In the genomic region with DNA sequence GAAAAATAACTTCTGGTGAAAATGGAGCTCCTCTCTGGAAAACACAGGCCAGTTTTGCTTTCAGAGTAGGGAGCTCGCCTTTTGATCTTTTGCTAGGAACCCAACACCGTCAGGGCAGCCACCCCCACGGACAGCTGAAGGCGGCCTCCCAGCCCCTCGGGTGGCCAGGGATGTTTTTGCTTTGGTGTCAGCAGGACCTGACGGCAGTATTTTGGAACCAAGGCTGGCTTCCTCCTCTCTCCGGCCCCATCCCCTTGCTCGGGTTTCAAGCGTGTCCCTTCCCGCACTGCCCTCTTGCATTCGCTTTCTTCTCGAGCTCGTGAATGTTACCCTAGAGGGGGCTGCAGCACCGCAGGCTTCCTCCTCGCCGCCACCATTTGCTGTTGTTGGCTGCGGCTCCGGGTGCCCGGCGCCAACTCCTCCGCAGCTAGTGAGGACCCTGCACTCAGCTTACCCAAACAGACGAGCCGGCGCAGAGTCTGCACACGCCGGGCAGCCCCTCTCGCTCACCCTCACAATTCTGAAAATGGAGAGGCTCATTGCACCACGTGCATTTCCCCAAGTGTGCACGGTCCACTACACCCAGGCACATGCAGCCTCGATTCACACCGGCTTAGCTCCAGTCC, we compare ENCODE assay signal across 10 cellular contexts. TPM values are rescaled to one million over a fixed set of nuclear protein-coding genes. Genes with fewer than 3 reads are reported as not detected.
DNase-seq lines count a peak whose midpoint lies in the region; ATAC-seq and TF ChIP-seq lines count a peak whose summit lies in the region.
"Had no signal": no experiment of that assay in that cellular context is flagged by ENCODE, and none has a peak within 500 bp of the region (broad histone marks: within the 10 kb centered on the region; RNA-seq: fewer than 3 reads in every experiment).

No MANE protein-coding gene starts in this region.

- H3K9me3 Mint-ChIP-seq in activated CD8-positive, alpha-beta T cell treated with anti-CD3 and anti-CD28 coated beads, Interleukin-2, amount 10 ng/mL, durations not matched to agents 7 days and 5 days (ENCODE audit: insufficient read depth): no peaks in the 10 kb centered on the region
- H3K9me3 Mint-ChIP-seq: activated B cell treated with CpG ODN at 0.5 μM for 24 hours had no signal

- TF ChIP-seq EP300 in esophagus muscularis mucosa (IDR thresholded peaks at IDR 0.05): no peak

- no peaks in the 10 kb centered on the region for H3K36me3 ChIP-seq in esophagus muscularis mucosa
- no peaks in the 10 kb centered on the region for H3K36me3 ChIP-seq in mesodermal cell (ENCODE audit: control insufficient read depth, insufficient read depth, low read length)
- no peaks in the 10 kb centered on the region for H3K36me3 ChIP-seq in upper lobe of right lung

- H3K27ac ChIP-seq in esophagus muscularis mucosa (replicated peaks in 1 of 4) (peak overlapping the region; percentile 79 to 85 (median 81)), mesodermal cell (ENCODE audit: low read depth, low read length, severe bottlenecking) (peak overlapping the region; percentile 84), upper lobe of right lung (peak overlapping the region; percentile 45)

- H3K9me3 ChIP-seq in esophagus muscularis mucosa (no peaks in the 10 kb centered on the region), mesodermal cell (ENCODE audit: control insufficient read depth, low read length) (no peaks in the 10 kb centered on the region), upper lobe of right lung (no peaks in the 10 kb centered on the region)

- H3K4me3 ChIP-seq in esophagus muscularis mucosa (peak overlapping the region; percentile 53 to 59 (median 58)), mesodermal cell (ENCODE audit: extremely low read depth, insufficient read depth, low read length, poor library complexity, severe bottlenecking) (no peak overlapping the region), upper lobe of right lung (peak overlapping the region; percentile 43)

- H3K4me1 Mint-ChIP-seq in activated CD8-positive, alpha-beta T cell treated with anti-CD3 and anti-CD28 coated beads, Interleukin-2, amount 10 ng/mL, durations not matched to agents 7 days and 5 days (ENCODE audit: low read depth): no peaks in the 10 kb centered on the region
- H3K4me1 Mint-ChIP-seq: activated B cell treated with CpG ODN at 0.5 μM for 24 hours had no signal

- H3K4me1 ChIP-seq in esophagus muscularis mucosa (peaks cover 15 to 55% (median 48%) of the 10 kb centered on the region in 4 donors), mesodermal cell (ENCODE audit: control insufficient read depth, insufficient read depth, low read length, poor library complexity, severe bottlenecking) (peaks cover 28% of the 10 kb centered on the region), upper lobe of right lung (peaks cover 7% of the 10 kb centered on the region)

- WGBS in esophagus muscularis mucosa: 6% methylated on average over 31 of the region's 31 CpGs
- WGBS in mesodermal cell (ENCODE audit: insufficient coverage in 2 of 2), 2 experiments: 54% methylated on average over 20 to 30 of the region's 31 CpGs

- CTCF ChIA-PET in HEK293T (lab: Yijun Ruan, JAX): interaction anchor here (0.6 to 1.2 kb wide), 3 partner anchors 174 to 281 kb away, joined by 4 to 9 read pairs (median 5); no protein-coding TSS in a partner anchor
- CTCF ChIA-PET in activated CD8-positive, alpha-beta T cell treated with anti-CD3 and anti-CD28 coated beads, Interleukin-2, amount 10 ng/mL, durations not matched to agents 7 days and 5 days (lab: Charles Lee): no interaction called here

- no peak overlapping the region for H3K27ac Mint-ChIP-seq in activated CD8-positive, alpha-beta T cell treated with anti-CD3 and anti-CD28 coated beads, Interleukin-2, amount 10 ng/mL, durations not matched to agents 7 days and 5 days
- H3K27ac Mint-ChIP-seq: activated B cell treated with CpG ODN at 0.5 μM for 24 hours had no signal

- peaks cover 20% of the 10 kb centered on the region for H3K27me3 Mint-ChIP-seq in activated CD8-positive, alpha-beta T cell treated with anti-CD3 and anti-CD28 coated beads, Interleukin-2, amount 10 ng/mL, durations not matched to agents 7 days and 5 days (ENCODE audit: low read depth)

- TF ChIP-seq CTCF in esophagus muscularis mucosa (IDR thresholded peaks at IDR 0.05): peak; percentile 34 to 51 (median 50)
- TF ChIP-seq CTCF in upper lobe of right lung (IDR thresholded peaks at IDR 0.05): no peak

- intact Hi-C loops in esophagus muscularis mucosa (cut with DNase I): loop anchor here (10.0 kb wide), 1 partner anchor 426 kb away; no protein-coding TSS in a partner anchor
- intact Hi-C loops in upper lobe of right lung (cut with DNase I): no loop called here

- H3K4me3 Mint-ChIP-seq in activated CD8-positive, alpha-beta T cell treated with anti-CD3 and anti-CD28 coated beads, Interleukin-2, amount 10 ng/mL, durations not matched to agents 7 days and 5 days: no peak overlapping the region
- H3K4me3 Mint-ChIP-seq: activated B cell treated with CpG ODN at 0.5 μM for 24 hours had no signal

- H3K27me3 ChIP-seq in esophagus muscularis mucosa: no peaks in the 10 kb centered on the region
- H3K27me3 ChIP-seq in upper lobe of right lung: no peaks in the 10 kb centered on the region

- no peaks in the 10 kb centered on the region for H3K36me3 Mint-ChIP-seq in activated CD8-positive, alpha-beta T cell treated with anti-CD3 and anti-CD28 coated beads, Interleukin-2, amount 10 ng/mL, durations not matched to agents 7 days and 5 days (ENCODE audit: low read depth)

- POLR2A ChIA-PET in HEK293T (lab: Yijun Ruan, JAX): interaction anchor here (0.6 to 1.0 kb wide), 2 partner anchors 9 to 182 kb away, joined by 3 read pairs; no protein-coding TSS in a partner anchor
- POLR2A ChIA-PET in activated CD8-positive, alpha-beta T cell treated with anti-CD3 and anti-CD28 coated beads, Interleukin-2, amount 10 ng/mL, durations not matched to agents 7 days and 5 days (lab: Charles Lee): no interaction called here

- peak; percentile 15 for DNase-seq in DMS153 (lab: John Stamatoyannopoulos, UW)
- DNase-seq in DMS153 treated with DMSO at 0.1 percent for 48 hours (lab: John Stamatoyannopoulos, UW; ENCODE audit: unreplicated experiment): no peak
- no peak for DNase-seq in esophagus muscularis mucosa (ENCODE audit: extremely low spot score)
- peak; percentile 62 for DNase-seq in upper lobe of right lung
- no peak for DNase-seq in HEK293T (ENCODE audit: extremely low spot score)
- DNase-seq in activated CD8-positive, alpha-beta T cell treated with anti-CD3 and anti-CD28 coated beads, Interleukin-2, amount 10 ng/mL, durations not matched to agents 7 days and 5 days: no peak
- DNase-seq: 8988T, activated B cell treated with CpG ODN at 0.5 μM for 24 hours had no signal

- no peak for TF ChIP-seq POLR2A in esophagus muscularis mucosa (IDR thresholded peaks at IDR 0.05; ENCODE audit: low read depth)

- peak; percentile 65 for ATAC-seq in upper lobe of right lung
- ATAC-seq in HG03025 (IDR thresholded peaks at IDR 0.05; ENCODE audit: low FRiP score, unreplicated experiment): no peak
- no peak for ATAC-seq in activated CD8-positive, alpha-beta T cell treated with anti-CD3 and anti-CD28 coated beads, Interleukin-2, amount 10 ng/mL, durations not matched to agents 7 days and 5 days

TF ChIP-seq in HEK293T, 16 proteins besides CTCF, POLR2A, EP300 and RAD21:
- TF ChIP-seq TARDBP (IDR thresholded peaks at IDR 0.05) (no peak), PKNOX1 (IDR thresholded peaks at IDR 0.05) (no peak), BHLHE40 (IDR thresholded peaks at IDR 0.05; ENCODE audit: borderline replicate concordance) (no peak), L3MBTL2 (conservative IDR thresholded peaks at IDR 0.05) (no peak), FOXM1 (IDR thresholded peaks at IDR 0.05; ENCODE audit: borderline replicate concordance) (no peak)

RNA-seq across cellular contexts. Expression of gene ADAMTSL1, which starts 35.5 kb away (rescaled TPM):
- 100 to 1,000 TPM in 3 of 4 donors, 10 to 100 TPM in 1; 81.7 to 172 (median 145) TPM for total RNA-seq in esophagus muscularis mucosa
- polyA plus RNA-seq in mesodermal cell (2013, experiment 1 of 2): 2.1 TPM
- polyA plus RNA-seq in mesodermal cell (2013, experiment 2 of 2): 1.4 TPM
- 7.3 TPM for total RNA-seq in upper lobe of right lung
- not detected for total RNA-seq in activated CD8-positive, alpha-beta T cell treated with anti-CD3 and anti-CD28 coated beads, Interleukin-2, amount 10 ng/mL, durations not matched to agents 7 days and 5 days
- total RNA-seq: activated B cell treated with CpG ODN at 0.5 μM for 24 hours had no signal

Comparison
In these comparisons a context has a peak if more than half of its experiments do, and no peak if none do; other contexts are left out.
1. DNase-seq: peak in DMS153 (single experiment) and upper lobe of right lung (single experiment); none in DMS153 treated with DMSO at 0.1 percent for 48 hours (single experiment), esophagus muscularis mucosa (single experiment), HEK293T (single experiment) and activated CD8-positive, alpha-beta T cell treated with anti-CD3 and anti-CD28 coated beads, Interleukin-2, amount 10 ng/mL, durations not matched to agents 7 days and 5 days (single experiment).
2. RNA of gene ADAMTSL1, which starts 35.5 kb away (total RNA-seq): 81.7 to 172 TPM in esophagus muscularis mucosa; 7.3 TPM in upper lobe of right lung (single experiment) and not detected in activated CD8-positive, alpha-beta T cell treated with anti-CD3 and anti-CD28 coated beads, Interleukin-2, amount 10 ng/mL, durations not matched to agents 7 days and 5 days; every median in the first group is over 10 times any median in the second.
3. Peak in every context shown above with its lines, with median percentiles within 50 percentile points of each other: H3K27ac ChIP-seq.